ENCODE assay signal across 1 cellular context in genomic region chr12:10879-11812, GRCh38. TPM values are rescaled to one million over a fixed set of nuclear protein-coding genes. Genes with fewer than 3 reads are reported as not detected.
"Had no signal": no experiment of that assay in that cellular context is flagged by ENCODE, and none has a peak within 500 bp of the region (broad histone marks: within the 10 kb centered on the region; RNA-seq: fewer than 3 reads in every experiment).

No MANE protein-coding gene starts in this region.

RNA-seq across cellular contexts. Expression of gene IQSEC3, which starts 55.4 kb away (rescaled TPM):
- polyA plus RNA-seq: keratinocyte had no signal
